In genomic region chr20:46089338-46090094, GRCh38 we compare ENCODE assay signal across 1 cellular context.
TF ChIP-seq lines count a peak whose summit lies in the region.

Gene NCOA5 (minus strand): TSS chr20:46089962. CDS start chr20:46079424, 10,538 bp downstream.

TF ChIP-seq in H1, 55 proteins besides CTCF, POLR2A, EP300 and RAD21 (continued from another document):
- peak; percentile 98 for TF ChIP-seq YY1 (IDR thresholded peaks at IDR 0.05; ENCODE audit: low read depth, low read length)
- TF ChIP-seq USF2 (IDR thresholded peaks at IDR 0.05; ENCODE audit: low read length): no peak
- no peak for TF ChIP-seq CHD7 (IDR thresholded peaks at IDR 0.05; ENCODE audit: insufficient replicate concordance, low read length)
- TF ChIP-seq SP4 (IDR thresholded peaks at IDR 0.05; ENCODE audit: low read length): no peak
- TF ChIP-seq, protein P1, sequence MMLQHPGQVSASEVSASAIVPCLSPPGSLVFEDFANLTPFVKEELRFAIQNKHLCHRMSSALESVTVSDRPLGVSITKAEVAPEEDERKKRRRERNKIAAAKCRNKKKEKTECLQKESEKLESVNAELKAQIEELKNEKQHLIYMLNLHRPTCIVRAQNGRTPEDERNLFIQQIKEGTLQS (IDR thresholded peaks at IDR 0.05; ENCODE audit: insufficient read depth, low read depth, low read length): peak; percentile 94
- TF ChIP-seq CHD1 (IDR thresholded peaks at IDR 0.05; ENCODE audit: low read depth, low read length): no peak
- TF ChIP-seq TAF1 (IDR thresholded peaks at IDR 0.05; ENCODE audit: low read depth, low read length): peak; percentile 98
- TF ChIP-seq TCF12 (IDR thresholded peaks at IDR 0.05; ENCODE audit: low read depth, low read length): no peak
- TF ChIP-seq JUND (IDR thresholded peaks at IDR 0.05; ENCODE audit: low read length): no peak
- no peak for TF ChIP-seq RXRA (IDR thresholded peaks at IDR 0.05; ENCODE audit: insufficient read depth, low read depth, low read length)
- no peak for TF ChIP-seq GTF2F1 (IDR thresholded peaks at IDR 0.05; ENCODE audit: borderline replicate concordance, low read depth, low read length)
- no peak for TF ChIP-seq CTBP2 (IDR thresholded peaks at IDR 0.05; ENCODE audit: borderline replicate concordance, insufficient read depth, insufficient read length, low read length)
- TF ChIP-seq NANOG (IDR thresholded peaks at IDR 0.05; ENCODE audit: insufficient read depth, low read depth, low read length, poor library complexity, severe bottlenecking): no peak
- no peak for TF ChIP-seq SRF (IDR thresholded peaks at IDR 0.05; ENCODE audit: low read depth, low read length)
- peak; percentile 54 for TF ChIP-seq KDM4A (IDR thresholded peaks at IDR 0.05; ENCODE audit: low read depth, low read length, severe bottlenecking)
- peak; percentile 57 for TF ChIP-seq RBBP5 (IDR thresholded peaks at IDR 0.05; ENCODE audit: borderline replicate concordance, low read depth, low read length)
- no peak for TF ChIP-seq ZNF274 (IDR thresholded peaks at IDR 0.05; ENCODE audit: borderline replicate concordance, extremely low read depth, low read length)
- no peak for TF ChIP-seq BRCA1 (IDR thresholded peaks at IDR 0.05; ENCODE audit: low read depth, low read length)
- TF ChIP-seq ASH2L (IDR thresholded peaks at IDR 0.05; ENCODE audit: low read length): peak; percentile 83
- no peak for TF ChIP-seq SAP30 (IDR thresholded peaks at IDR 0.05; ENCODE audit: insufficient read depth, insufficient replicate concordance, low read length)
- TF ChIP-seq SP1 (IDR thresholded peaks at IDR 0.05; ENCODE audit: low read depth, low read length): no peak
- peak; percentile 100 for TF ChIP-seq PHF8 (conservative IDR thresholded peaks at IDR 0.05; ENCODE audit: low read depth, low read length)
- TF ChIP-seq ATF2 (IDR thresholded peaks at IDR 0.05; ENCODE audit: low read length): no peak
- no peak for TF ChIP-seq POU5F1 (IDR thresholded peaks at IDR 0.05; ENCODE audit: low read depth, low read length)
- no peak for TF ChIP-seq SIRT6 (IDR thresholded peaks at IDR 0.05; ENCODE audit: low read length)
- no peak for TF ChIP-seq HDAC6 (IDR thresholded peaks at IDR 0.05; ENCODE audit: low read depth, low read length)
- TF ChIP-seq HDAC2 (IDR thresholded peaks at IDR 0.05; ENCODE audit: borderline replicate concordance in 1 of 2, low read depth in 2 of 2, low read length in 2 of 2): no peak
- TF ChIP-seq CBX5 (IDR thresholded peaks at IDR 0.05; ENCODE audit: low read depth, low read length): no peak
- TF ChIP-seq BACH1 (IDR thresholded peaks at IDR 0.05; ENCODE audit: low read length): no peak
- no peak for TF ChIP-seq KDM5A (IDR thresholded peaks at IDR 0.05; ENCODE audit: low read length)
- peak; percentile 83 for TF ChIP-seq CREB1 (IDR thresholded peaks at IDR 0.05)
- TF ChIP-seq TAF7 (optimal IDR thresholded peaks at IDR 0.05; ENCODE audit: borderline replicate concordance, low read depth, low read length): peak; percentile 93
- no peak for TF ChIP-seq JUN (IDR thresholded peaks at IDR 0.05; ENCODE audit: low read depth, low read length)
- TF ChIP-seq EZH2 (IDR thresholded peaks at IDR 0.05; ENCODE audit: low read depth, low read length, severe bottlenecking): no peak
- TF ChIP-seq SP2 (IDR thresholded peaks at IDR 0.05; ENCODE audit: low read length): no peak
- TF ChIP-seq SIX5 (IDR thresholded peaks at IDR 0.05; ENCODE audit: low read depth, low read length): no peak
- TF ChIP-seq TBP (IDR thresholded peaks at IDR 0.05; ENCODE audit: low read depth, low read length): peak; percentile 94
- peak; percentile 96 for TF ChIP-seq POLR2AphosphoS5 (IDR thresholded peaks at IDR 0.05; ENCODE audit: low read depth, low read length)
- TF ChIP-seq CBX8 (IDR thresholded peaks at IDR 0.05; ENCODE audit: borderline replicate concordance, low read depth, low read length): no peak
- no peak for TF ChIP-seq SUZ12 (IDR thresholded peaks at IDR 0.05; ENCODE audit: low read length)
- TF ChIP-seq KDM1A (IDR thresholded peaks at IDR 0.05; ENCODE audit: borderline replicate concordance, low read length): no peak; the same call in 1 of the 2 replicates
- peak; percentile 56; the same call in 1 of the 2 replicates for TF ChIP-seq EGR1 (IDR thresholded peaks at IDR 0.05; ENCODE audit: borderline replicate concordance, low read depth, low read length)
- no peak for TF ChIP-seq MAFK (IDR thresholded peaks at IDR 0.05; ENCODE audit: low read depth, low read length)
- TF ChIP-seq TEAD4 (IDR thresholded peaks at IDR 0.05; ENCODE audit: low read depth, low read length): no peak
- TF ChIP-seq, protein P2, sequence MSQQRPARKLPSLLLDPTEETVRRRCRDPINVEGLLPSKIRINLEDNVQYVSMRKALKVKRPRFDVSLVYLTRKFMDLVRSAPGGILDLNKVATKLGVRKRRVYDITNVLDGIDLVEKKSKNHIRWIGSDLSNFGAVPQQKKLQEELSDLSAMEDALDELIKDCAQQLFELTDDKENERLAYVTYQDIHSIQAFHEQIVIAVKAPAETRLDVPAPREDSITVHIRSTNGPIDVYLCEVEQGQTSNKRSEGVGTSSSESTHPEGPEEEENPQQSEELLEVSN (IDR thresholded peaks at IDR 0.05): peak; percentile 57; the same call in 1 of the 2 replicates
- TF ChIP-seq FOSL1 (IDR thresholded peaks at IDR 0.05; ENCODE audit: insufficient read depth, low read depth, low read length): no peak
